ENCODE assay signal across 35 cellular contexts in genomic region chr7:141876371-141876770, GRCh38. TPM values are rescaled to one million over a fixed set of nuclear protein-coding genes. Genes with fewer than 3 reads are reported as not detected.
"Had no signal": no experiment of that assay in that cellular context is flagged by ENCODE, and none has a peak within 500 bp of the region (broad histone marks: within the 10 kb centered on the region; RNA-seq: fewer than 3 reads in every experiment).

No MANE protein-coding gene starts in this region.

- H3K36me3 ChIP-seq: ascending aorta, breast epithelium, cardiac muscle cell, colonic mucosa, esophagus muscularis mucosa, gastrocnemius medialis, heart right ventricle, WERI-Rb-1 had no signal

- H3K4me3 Mint-ChIP-seq: activated CD4-positive, alpha-beta memory T cell treated with anti-CD3 and anti-CD28 coated beads, Interleukin-2, amount 10 ng/mL, durations not matched to agents 7 days and 5 days; activated CD4-positive, alpha-beta T cell treated with anti-CD3 and anti-CD28 coated beads, Interleukin-2, amount 10 ng/mL, durations not matched to agents 7 days and 5 days; activated naive CD4-positive, alpha-beta T cell treated with anti-CD3 and anti-CD28 coated beads, Interleukin-2, amount 10 ng/mL, durations not matched to agents 7 days and 5 days; activated naive CD8-positive, alpha-beta T cell treated with anti-CD3 and anti-CD28 coated beads, Interleukin-2, amount 10 ng/mL, durations not matched to agents 7 days and 5 days; activated T-cell treated with anti-CD3 and anti-CD28 coated beads, Interleukin-2, amount 50 U/mL, for 24 hours; activated T-cell treated with anti-CD3 and anti-CD28 coated beads, Interleukin-2, amount 50 U/mL, for 72 hours; brain; dendritic cell treated with granulocyte-macrophage colony-stimulating factor and Interleukin-4, amounts not matched to agents 40 ng/mL and 50 ng/mL, for 4 days; T-helper 17 cell; T-helper 2 cell treated with Interferon-gamma antibody and Interleukin-4, amounts not matched to agents 5 μg/mL and 100 μg/mL, for 36 hours had no signal

- H3K27ac ChIP-seq: ascending aorta, breast epithelium, cardiac muscle cell, colonic mucosa, dorsolateral prefrontal cortex, esophagus muscularis mucosa, foreskin keratinocyte, gastrocnemius medialis, heart right ventricle, WERI-Rb-1 had no signal

- H3K36me3 Mint-ChIP-seq: activated naive CD4-positive, alpha-beta T cell treated with anti-CD3 and anti-CD28 coated beads, Interleukin-2, amount 10 ng/mL, durations not matched to agents 7 days and 5 days; activated naive CD4-positive, alpha-beta T cell treated with anti-CD3 and anti-CD28 coated beads, Interleukin-2, amount 50 U/mL, for 72 hours; activated naive CD8-positive, alpha-beta T cell treated with anti-CD3 and anti-CD28 coated beads, Interleukin-2, amount 10 ng/mL, durations not matched to agents 7 days and 5 days; brain had no signal

- H3K9me3 Mint-ChIP-seq: activated CD4-positive, alpha-beta memory T cell treated with anti-CD3 and anti-CD28 coated beads, Interleukin-2, amount 10 ng/mL, durations not matched to agents 7 days and 5 days; activated CD4-positive, alpha-beta T cell treated with anti-CD3 and anti-CD28 coated beads, Interleukin-2, amount 10 ng/mL, durations not matched to agents 7 days and 5 days; activated naive CD4-positive, alpha-beta T cell treated with anti-CD3 and anti-CD28 coated beads, Interleukin-2, amount 10 ng/mL, durations not matched to agents 7 days and 5 days had no signal

- H3K4me1 ChIP-seq: ascending aorta, breast epithelium, colonic mucosa, esophagus muscularis mucosa, foreskin keratinocyte, gastrocnemius medialis, heart right ventricle had no signal

- H3K4me1 Mint-ChIP-seq: activated CD4-positive, alpha-beta memory T cell treated with anti-CD3 and anti-CD28 coated beads, Interleukin-2, amount 10 ng/mL, durations not matched to agents 7 days and 5 days; activated CD4-positive, alpha-beta T cell treated with anti-CD3 and anti-CD28 coated beads, Interleukin-2, amount 10 ng/mL, durations not matched to agents 7 days and 5 days; activated naive CD4-positive, alpha-beta T cell treated with anti-CD3 and anti-CD28 coated beads, Interleukin-2, amount 10 ng/mL, durations not matched to agents 7 days and 5 days; activated naive CD8-positive, alpha-beta T cell treated with anti-CD3 and anti-CD28 coated beads, Interleukin-2, amount 10 ng/mL, durations not matched to agents 7 days and 5 days; brain; T-helper 17 cell had no signal

- H3K27ac Mint-ChIP-seq: activated CD4-positive, alpha-beta memory T cell treated with anti-CD3 and anti-CD28 coated beads, Interleukin-2, amount 10 ng/mL, durations not matched to agents 7 days and 5 days; activated CD4-positive, alpha-beta T cell treated with anti-CD3 and anti-CD28 coated beads, Interleukin-2, amount 10 ng/mL, durations not matched to agents 7 days and 5 days; activated naive CD4-positive, alpha-beta T cell treated with anti-CD3 and anti-CD28 coated beads, Interleukin-2, amount 10 ng/mL, durations not matched to agents 7 days and 5 days; activated naive CD4-positive, alpha-beta T cell treated with anti-CD3 and anti-CD28 coated beads, Interleukin-2, amount 50 U/mL, for 72 hours; activated naive CD8-positive, alpha-beta T cell treated with anti-CD3 and anti-CD28 coated beads, Interleukin-2, amount 10 ng/mL, durations not matched to agents 7 days and 5 days; activated T-cell treated with anti-CD3 and anti-CD28 coated beads, Interleukin-2, amount 50 U/mL, for 24 hours; activated T-cell treated with anti-CD3 and anti-CD28 coated beads, Interleukin-2, amount 50 U/mL, for 72 hours; brain; dendritic cell treated with granulocyte-macrophage colony-stimulating factor and Interleukin-4, amounts not matched to agents 40 ng/mL and 50 ng/mL, for 4 days; T-helper 17 cell; T-helper 2 cell treated with Interferon-gamma antibody and Interleukin-4, amounts not matched to agents 5 μg/mL and 100 μg/mL, for 36 hours had no signal

- DNase-seq: activated CD4-positive, alpha-beta memory T cell treated with anti-CD3 and anti-CD28 coated beads, Interleukin-2, amount 10 ng/mL, durations not matched to agents 7 days and 5 days; activated CD4-positive, alpha-beta T cell treated with anti-CD3 and anti-CD28 coated beads for 1 hour; activated CD4-positive, alpha-beta T cell treated with anti-CD3 and anti-CD28 coated beads for 4 hours; activated CD4-positive, alpha-beta T cell treated with anti-CD3 and anti-CD28 coated beads, Interleukin-2, amount 10 ng/mL, durations not matched to agents 7 days and 5 days; activated CD4-positive, alpha-beta T cell treated with anti-CD3 and anti-CD28 coated beads, Interleukin-2, amount 50 U/mL, for 4 hours; activated CD8-positive, alpha-beta memory T cell treated with anti-CD3 and anti-CD28 coated beads, Interleukin-2, amount 50 U/mL, for 48 hours; activated gamma-delta T cell; activated naive CD4-positive, alpha-beta T cell; activated naive CD4-positive, alpha-beta T cell treated with anti-CD3 and anti-CD28 coated beads, Interleukin-2, amount 10 ng/mL, durations not matched to agents 7 days and 5 days; activated naive CD8-positive, alpha-beta T cell treated with anti-CD3 and anti-CD28 coated beads, Interleukin-2, amount 10 ng/mL, durations not matched to agents 7 days and 5 days; activated T-cell treated with anti-CD3 and anti-CD28 coated beads for 4 hours; activated T-cell treated with anti-CD3 and anti-CD28 coated beads, Interleukin-2, amount 50 U/mL, for 24 hours; activated T-cell treated with anti-CD3 and anti-CD28 coated beads, Interleukin-2, amount 50 U/mL, for 72 hours; central memory CD4-positive, alpha-beta T cell; cerebellar nuclear complex; colonic mucosa; dorsolateral prefrontal cortex; effector memory CD4-positive, alpha-beta T cell; erythroblast; foreskin keratinocyte; gastrocnemius medialis; heart right ventricle; T-helper 1 cell; T-helper 17 cell; T1000; WERI-Rb-1 had no signal

- H3K4me3 ChIP-seq: ascending aorta, breast epithelium, cardiac muscle cell, colonic mucosa, dorsolateral prefrontal cortex, esophagus muscularis mucosa, gastrocnemius medialis, heart right ventricle had no signal

- H3K27me3 ChIP-seq: ascending aorta, breast epithelium, cardiac muscle cell, colonic mucosa, dorsolateral prefrontal cortex, esophagus muscularis mucosa, foreskin keratinocyte, gastrocnemius medialis, heart right ventricle had no signal

- H3K27me3 Mint-ChIP-seq: activated CD4-positive, alpha-beta memory T cell treated with anti-CD3 and anti-CD28 coated beads, Interleukin-2, amount 10 ng/mL, durations not matched to agents 7 days and 5 days; activated CD4-positive, alpha-beta T cell treated with anti-CD3 and anti-CD28 coated beads, Interleukin-2, amount 10 ng/mL, durations not matched to agents 7 days and 5 days; activated naive CD4-positive, alpha-beta T cell treated with anti-CD3 and anti-CD28 coated beads, Interleukin-2, amount 10 ng/mL, durations not matched to agents 7 days and 5 days; activated naive CD8-positive, alpha-beta T cell treated with anti-CD3 and anti-CD28 coated beads, Interleukin-2, amount 10 ng/mL, durations not matched to agents 7 days and 5 days; activated T-cell treated with anti-CD3 and anti-CD28 coated beads, Interleukin-2, amount 50 U/mL, for 24 hours; dendritic cell treated with granulocyte-macrophage colony-stimulating factor and Interleukin-4, amounts not matched to agents 40 ng/mL and 50 ng/mL, for 4 days; T-helper 17 cell had no signal

- ATAC-seq: activated naive CD4-positive, alpha-beta T cell treated with anti-CD3 and anti-CD28 coated beads, Interleukin-2, amount 50 U/mL, for 72 hours; activated T-cell treated with anti-CD3 and anti-CD28 coated beads, Interleukin-2, amount 50 U/mL, for 72 hours; foreskin keratinocyte; gastrocnemius medialis; heart right ventricle; T-helper 17 cell had no signal

- H3K9me3 ChIP-seq: colonic mucosa, gastrocnemius medialis had no signal

RNA-seq across cellular contexts. Expression of gene PRSS37, which starts 35.1 kb away (rescaled TPM):
- total RNA-seq: activated CD4-positive, alpha-beta memory T cell treated with anti-CD3 and anti-CD28 coated beads, Interleukin-2, amount 10 ng/mL, durations not matched to agents 7 days and 5 days; activated CD4-positive, alpha-beta T cell treated with anti-CD3 and anti-CD28 coated beads, Interleukin-2, amount 10 ng/mL, durations not matched to agents 7 days and 5 days; activated naive CD4-positive, alpha-beta T cell treated with anti-CD3 and anti-CD28 coated beads, Interleukin-2, amount 50 U/mL, for 72 hours; activated naive CD8-positive, alpha-beta T cell treated with anti-CD3 and anti-CD28 coated beads, Interleukin-2, amount 10 ng/mL, durations not matched to agents 7 days and 5 days; activated T-cell treated with anti-CD3 and anti-CD28 coated beads, Interleukin-2, amount 50 U/mL, for 72 hours; ascending aorta; breast epithelium; cardiac muscle cell; colonic mucosa; dorsolateral prefrontal cortex; esophagus muscularis mucosa; foreskin keratinocyte; gastrocnemius medialis; glomerular endothelial cell; heart right ventricle; T-helper 17 cell had no signal
- polyA plus RNA-seq: foreskin keratinocyte, heart right ventricle had no signal

RNA-seq across cellular contexts. Expression of gene OR9A4, which starts 39.8 kb away (rescaled TPM):
- total RNA-seq: activated CD4-positive, alpha-beta memory T cell treated with anti-CD3 and anti-CD28 coated beads, Interleukin-2, amount 10 ng/mL, durations not matched to agents 7 days and 5 days; activated CD4-positive, alpha-beta T cell treated with anti-CD3 and anti-CD28 coated beads, Interleukin-2, amount 10 ng/mL, durations not matched to agents 7 days and 5 days; activated naive CD4-positive, alpha-beta T cell treated with anti-CD3 and anti-CD28 coated beads, Interleukin-2, amount 50 U/mL, for 72 hours; activated naive CD8-positive, alpha-beta T cell treated with anti-CD3 and anti-CD28 coated beads, Interleukin-2, amount 10 ng/mL, durations not matched to agents 7 days and 5 days; activated T-cell treated with anti-CD3 and anti-CD28 coated beads, Interleukin-2, amount 50 U/mL, for 72 hours; ascending aorta; cardiac muscle cell; colonic mucosa; foreskin keratinocyte; gastrocnemius medialis; glomerular endothelial cell; heart right ventricle; T-helper 17 cell had no signal
- polyA plus RNA-seq: cardiac muscle cell, foreskin keratinocyte, heart right ventricle had no signal
